Comparison of ENCODE assay signal across 29 cellular contexts in genomic region chr11:68199295-68199987, GRCh38. TPM values are rescaled to one million over a fixed set of nuclear protein-coding genes. Genes with fewer than 3 reads are reported as not detected.
DNase-seq lines count a peak whose midpoint lies in the region; ATAC-seq and TF ChIP-seq lines count a peak whose summit lies in the region.
"Had no signal": no experiment of that assay in that cellular context is flagged by ENCODE, and none has a peak within 500 bp of the region (broad histone marks: within the 10 kb centered on the region; RNA-seq: fewer than 3 reads in every experiment).

No MANE protein-coding gene starts in this region.

- peak overlapping the region; percentile 70 for H3K27ac ChIP-seq in GM23248
- no peak overlapping the region for H3K27ac ChIP-seq in smooth muscle cell (ENCODE audit: low read depth)
- H3K27ac ChIP-seq: heart left ventricle, thoracic aorta had no signal

- H3K9me3 ChIP-seq in GM23248 (ENCODE audit: low read depth) (no peaks in the 10 kb centered on the region), smooth muscle cell (replicated peaks; ENCODE audit: low read depth) (no peaks in the 10 kb centered on the region)
- H3K9me3 ChIP-seq: heart left ventricle, thoracic aorta had no signal

- H3K36me3 Mint-ChIP-seq in activated naive CD8-positive, alpha-beta T cell = peaks cover 4% of the 10 kb centered on the region
- no peaks in the 10 kb centered on the region for H3K36me3 Mint-ChIP-seq in activated naive CD8-positive, alpha-beta T cell treated with anti-CD3 and anti-CD28 coated beads, Interleukin-2, amount 50 U/mL, for 24 hours (ENCODE audit: low read depth)
- H3K36me3 Mint-ChIP-seq in chondrocyte (ENCODE audit: low read depth) = no peaks in the 10 kb centered on the region
- H3K36me3 Mint-ChIP-seq: activated CD4-positive, alpha-beta memory T cell treated with anti-CD3 and anti-CD28 coated beads for 36 hours; activated naive CD8-positive, alpha-beta T cell treated with anti-CD3 and anti-CD28 coated beads for 36 hours had no signal

- H3K27ac Mint-ChIP-seq in activated naive CD8-positive, alpha-beta T cell = peak overlapping the region; percentile 65
- H3K27ac Mint-ChIP-seq in activated naive CD8-positive, alpha-beta T cell treated with anti-CD3 and anti-CD28 coated beads, Interleukin-2, amount 50 U/mL, for 24 hours = no peak overlapping the region
- peak overlapping the region; percentile 98 for H3K27ac Mint-ChIP-seq in chondrocyte (ENCODE audit: unreplicated experiment)
- H3K27ac Mint-ChIP-seq: activated T-helper 2 cell treated with anti-CD3 and anti-CD28 coated beads, Interferon-gamma antibody, Interleukin-2, Interleukin-4, amounts not matched to agents 10 μg/mL and 5 μg/mL and 100 μg/mL, durations not matched to agents 14 hours and 24 hours and 36 hours; dendritic cell treated with granulocyte-macrophage colony-stimulating factor and Interleukin-4, amounts not matched to agents 40 ng/mL and 50 ng/mL, for 4 days had no signal

- H3K4me3 Mint-ChIP-seq in activated naive CD8-positive, alpha-beta T cell = no peak overlapping the region
- no peak overlapping the region for H3K4me3 Mint-ChIP-seq in activated naive CD8-positive, alpha-beta T cell treated with anti-CD3 and anti-CD28 coated beads, Interleukin-2, amount 50 U/mL, for 24 hours
- H3K4me3 Mint-ChIP-seq in chondrocyte (ENCODE audit: unreplicated experiment) = no peak overlapping the region
- H3K4me3 Mint-ChIP-seq: activated CD4-positive, alpha-beta memory T cell treated with anti-CD3 and anti-CD28 coated beads for 36 hours; activated naive CD8-positive, alpha-beta T cell treated with anti-CD3 and anti-CD28 coated beads for 36 hours; dendritic cell treated with granulocyte-macrophage colony-stimulating factor and Interleukin-4, amounts not matched to agents 40 ng/mL and 50 ng/mL, for 4 days; endodermal cell had no signal

- peaks cover 7% of the 10 kb centered on the region; the same call in 1 of the 2 replicates for H4K20me1 ChIP-seq in GM23248 (ENCODE audit: insufficient read depth)
- peaks cover 100% of the 10 kb centered on the region for H4K20me1 ChIP-seq in smooth muscle cell (ENCODE audit: low read depth)

- no peak for DNase-seq in activated naive CD8-positive, alpha-beta T cell treated with anti-CD3 and anti-CD28 coated beads, Interleukin-2, amount 50 U/mL, for 24 hours
- DNase-seq in GM23248 (no peak), chondrocyte (ENCODE audit: low spot score) (no peak), smooth muscle cell (lab: John Stamatoyannopoulos, UW; ENCODE audit: unreplicated experiment) (no peak), UCSD-AML1 (lab: John Stamatoyannopoulos, UW; ENCODE audit: unreplicated experiment) (no peak), foreskin melanocyte (no peak)
- DNase-seq: activated CD4-positive, alpha-beta memory T cell treated with anti-CD3 and anti-CD28 coated beads for 36 hours; activated CD4-positive, alpha-beta T cell treated with anti-CD3 and anti-CD28 coated beads for 1 hour; activated naive CD8-positive, alpha-beta T cell treated with anti-CD3 and anti-CD28 coated beads for 36 hours; aorta; CD8-positive, alpha-beta memory T cell; central memory CD4-positive, alpha-beta T cell; endodermal cell; heart left ventricle; kidney; midbrain; naive B cell; NCI-H1436 treated with DMSO at 0.1 percent for 48 hours; NCI-H2081 treated with DMSO at 0.1 percent for 48 hours; NCI-H2227 treated with DMSO at 0.1 percent for 48 hours; NCI-H526; stimulated activated naive CD4-positive, alpha-beta T cell treated with Interleukin-2 at 50 U/mL for 16 hours had no signal

- H3K27me3 ChIP-seq in GM23248 (replicated peaks; ENCODE audit: insufficient read depth) (no peaks in the 10 kb centered on the region), smooth muscle cell (ENCODE audit: low read depth) (no peaks in the 10 kb centered on the region)
- H3K27me3 ChIP-seq: heart left ventricle had no signal

- no peak overlapping the region for H2AFZ ChIP-seq in GM23248
- no peak overlapping the region for H2AFZ ChIP-seq in smooth muscle cell (ENCODE audit: low read depth)

- TF ChIP-seq CTCF in chondrocyte (IDR thresholded peaks at IDR 0.05) (no peak), smooth muscle cell (IDR thresholded peaks at IDR 0.05; ENCODE audit: borderline replicate concordance, insufficient read depth, poor library complexity, severe bottlenecking) (no peak)

- no peaks in the 10 kb centered on the region for H3K36me3 ChIP-seq in GM23248 (ENCODE audit: low read depth)
- H3K36me3 ChIP-seq in smooth muscle cell (ENCODE audit: low read depth) = no peaks in the 10 kb centered on the region
- H3K36me3 ChIP-seq: heart left ventricle, thoracic aorta had no signal

- H3K4me3 ChIP-seq in GM23248 (no peak overlapping the region), smooth muscle cell (no peak overlapping the region)
- H3K4me3 ChIP-seq: GM12878, heart left ventricle, SK-N-MC, thoracic aorta had no signal

- no peak for ATAC-seq in activated naive CD8-positive, alpha-beta T cell treated with anti-CD3 and anti-CD28 coated beads, Interleukin-2, amount 50 U/mL, for 24 hours
- ATAC-seq in GM18870 (IDR thresholded peaks at IDR 0.05; ENCODE audit: unreplicated experiment) = no peak
- ATAC-seq: GM12878 had no signal

- H3K9me3 Mint-ChIP-seq in activated naive CD8-positive, alpha-beta T cell (ENCODE audit: low read depth) = no peaks in the 10 kb centered on the region
- no peaks in the 10 kb centered on the region for H3K9me3 Mint-ChIP-seq in activated naive CD8-positive, alpha-beta T cell treated with anti-CD3 and anti-CD28 coated beads, Interleukin-2, amount 50 U/mL, for 24 hours
- no peaks in the 10 kb centered on the region for H3K9me3 Mint-ChIP-seq in chondrocyte (ENCODE audit: low read depth)
- H3K9me3 Mint-ChIP-seq: activated CD4-positive, alpha-beta memory T cell treated with anti-CD3 and anti-CD28 coated beads for 36 hours; activated naive CD8-positive, alpha-beta T cell treated with anti-CD3 and anti-CD28 coated beads for 36 hours; activated T-helper 2 cell treated with anti-CD3 and anti-CD28 coated beads, Interferon-gamma antibody, Interleukin-2, Interleukin-4, amounts not matched to agents 10 μg/mL and 5 μg/mL and 100 μg/mL, durations not matched to agents 14 hours and 24 hours and 36 hours; CD8-positive, alpha-beta memory T cell; dendritic cell treated with granulocyte-macrophage colony-stimulating factor and Interleukin-4, amounts not matched to agents 40 ng/mL and 50 ng/mL, for 4 days; endodermal cell; naive B cell had no signal

- peaks cover 100% of the 10 kb centered on the region for H3K79me2 ChIP-seq in GM23248 (ENCODE audit: insufficient read depth)
- peaks cover 100% of the 10 kb centered on the region for H3K79me2 ChIP-seq in smooth muscle cell (ENCODE audit: low read depth)

- peaks cover 23% of the 10 kb centered on the region for H3F3A ChIP-seq in GM23248 (ENCODE audit: insufficient read depth)
- H3F3A ChIP-seq in smooth muscle cell (ENCODE audit: low read depth) = peaks cover 11% of the 10 kb centered on the region

- H3K4me1 ChIP-seq in GM23248 (ENCODE audit: insufficient read depth) (peaks cover 18% of the 10 kb centered on the region), smooth muscle cell (ENCODE audit: low read depth) (peaks cover 9% of the 10 kb centered on the region)

- H3K4me2 ChIP-seq in GM23248 (ENCODE audit: unreplicated experiment) (peak overlapping the region; percentile 61), smooth muscle cell (peak overlapping the region; percentile 37)

- in situ Hi-C loops in GM23248 (cut with MboI) = no loop called here

- H3K9ac ChIP-seq in GM23248 = no peak overlapping the region
- H3K9ac ChIP-seq in smooth muscle cell (ENCODE audit: low read depth) = no peak overlapping the region

- H3K27me3 Mint-ChIP-seq in activated naive CD8-positive, alpha-beta T cell = no peaks in the 10 kb centered on the region
- no peaks in the 10 kb centered on the region for H3K27me3 Mint-ChIP-seq in activated naive CD8-positive, alpha-beta T cell treated with anti-CD3 and anti-CD28 coated beads, Interleukin-2, amount 50 U/mL, for 24 hours
- no peaks in the 10 kb centered on the region for H3K27me3 Mint-ChIP-seq in chondrocyte (ENCODE audit: low read depth)
- H3K27me3 Mint-ChIP-seq: activated CD4-positive, alpha-beta memory T cell treated with anti-CD3 and anti-CD28 coated beads for 36 hours; activated naive CD8-positive, alpha-beta T cell treated with anti-CD3 and anti-CD28 coated beads for 36 hours; dendritic cell treated with granulocyte-macrophage colony-stimulating factor and Interleukin-4, amounts not matched to agents 40 ng/mL and 50 ng/mL, for 4 days; naive B cell had no signal

- H3K4me1 Mint-ChIP-seq in activated naive CD8-positive, alpha-beta T cell (ENCODE audit: low read depth) = peaks cover 76% of the 10 kb centered on the region
- H3K4me1 Mint-ChIP-seq in activated naive CD8-positive, alpha-beta T cell treated with anti-CD3 and anti-CD28 coated beads, Interleukin-2, amount 50 U/mL, for 24 hours = peaks cover 68% of the 10 kb centered on the region
- peaks cover 47% of the 10 kb centered on the region for H3K4me1 Mint-ChIP-seq in chondrocyte (ENCODE audit: low read depth)

- WGBS in GM23248 (ENCODE audit: low coverage in 1 of 2, low lambda C conversion rate in 2 of 2, missing lambda C conversion rate in 2 of 2), 2 experiments = 76 to 86% methylated on average over 8 of the region's 8 CpGs
- 89% methylated on average over 8 of the region's 8 CpGs for WGBS in smooth muscle cell (ENCODE audit: low lambda C conversion rate)

- H3K9me2 ChIP-seq in GM23248 (ENCODE audit: insufficient read depth) = no peaks in the 10 kb centered on the region

RNA-seq across cellular contexts. Expression of gene KMT5B, which starts 13.7 kb away (rescaled TPM):
- 17.7 and 25.9 TPM in 2 replicates for total RNA-seq in GM23248 (2014; rRNA removed; shearing (Covaris generic))
- polyA plus RNA-seq in GM23248 (2016; fragmentation: Nextera tagmentation; extraction: Ambion mirVana) (21.0 and 22.9 TPM in 2 replicates), smooth muscle cell (32.1 and 32.9 TPM in 2 replicates)
- total RNA-seq in chondrocyte (40.8 to 44.4 TPM (median 41.2 TPM) in 3 replicates), smooth muscle cell (26.5 and 35.0 TPM in 2 replicates)
